Comparison of ENCODE assay signal across 29 cellular contexts in the genomic region with DNA sequence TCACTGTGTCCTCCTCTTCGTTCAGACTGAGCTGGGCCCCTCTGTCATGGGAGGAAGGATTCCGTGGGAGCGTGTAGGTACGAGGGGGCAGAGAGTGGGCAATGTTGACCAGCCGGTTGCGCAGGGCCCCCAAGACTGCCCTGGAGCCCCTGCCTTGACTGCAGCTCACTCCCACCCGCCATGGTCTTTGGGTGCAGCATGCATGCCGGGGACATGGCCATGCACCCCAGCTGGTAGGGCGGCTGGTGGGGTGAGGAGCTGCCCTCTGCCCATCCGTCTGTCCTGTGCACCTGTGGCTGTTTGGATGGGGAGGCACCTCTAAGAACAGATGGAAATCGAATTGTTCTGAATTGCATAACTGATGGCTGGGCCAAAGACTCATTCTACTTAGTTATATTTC. TPM values are rescaled to one million over a fixed set of nuclear protein-coding genes. Genes with fewer than 3 reads are reported as not detected.
"Had no signal": no experiment of that assay in that cellular context is flagged by ENCODE, and none has a peak within 500 bp of the region (broad histone marks: within the 10 kb centered on the region; RNA-seq: fewer than 3 reads in every experiment).

No MANE protein-coding gene starts in this region.

- H3K4me1 ChIP-seq: neural progenitor cell, parathyroid adenoma, psoas muscle, right lobe of liver, sigmoid colon, stomach, thyroid gland, transverse colon, upper lobe of right lung, uterus had no signal

- DNase-seq: naive thymus-derived CD4-positive, alpha-beta T cell; natural killer cell; nucleus accumbens; ovary; posterior cingulate gyrus; psoas muscle; right cardiac atrium; right lobe of liver; sigmoid colon; small intestine; stimulated activated CD4-positive, alpha-beta T cell treated with anti-CD3 and anti-CD28 coated beads, Interleukin-15, amount 100 ng/mL, for 24 hours; stimulated activated CD4-positive, alpha-beta T cell treated with anti-CD3 and anti-CD28 coated beads, Interleukin-2, amount 100 ng/mL, for 24 hours; stimulated activated CD4-positive, alpha-beta T cell treated with anti-CD3 and anti-CD28 coated beads, Interleukin-2, amount 100 ng/mL, for 48 hours; stimulated activated CD4-positive, alpha-beta T cell treated with anti-CD3 and anti-CD28 coated beads, Interleukin-4, amount 100 ng/mL, for 24 hours; stimulated activated naive B cell treated with anti-CD40 and anti-IgM and Interleukin-4, amounts not matched to agents 10 μg/mL and 1 μg/mL and 100 μg/mL, for 72 hours; stimulated activated naive CD4-positive, alpha-beta T cell treated with Interleukin-2 at 50 U/mL for 16 hours; stomach; thyroid gland; transverse colon; upper lobe of right lung; uterus had no signal

- H3K79me2 ChIP-seq: parathyroid adenoma had no signal

- H3K27ac ChIP-seq: neural progenitor cell, neutrophil, ovary, parathyroid adenoma, psoas muscle, right lobe of liver, sigmoid colon, stomach, thoracic aorta, thyroid gland, transverse colon, upper lobe of right lung, uterus had no signal

- H3K9me3 ChIP-seq: neutrophil, ovary, right lobe of liver, thyroid gland, uterus had no signal

- ATAC-seq: naive thymus-derived CD4-positive, alpha-beta T cell; natural killer cell; psoas muscle; right cardiac atrium; right lobe of liver; stimulated activated effector memory CD8-positive, alpha-beta T cell treated with anti-CD3 and anti-CD28 coated beads, Interleukin-12 subunit alpha, Interleukin-12 subunit beta, amount 100 ng/mL, for 72 hours; stimulated activated naive B cell treated with anti-CD40 and anti-IgM and Interleukin-4, amounts not matched to agents 10 μg/mL and 1 μg/mL and 100 μg/mL, for 72 hours; upper lobe of right lung had no signal

- H3K9ac ChIP-seq: neural progenitor cell, parathyroid adenoma had no signal

- H3K27ac Mint-ChIP-seq: naive thymus-derived CD4-positive, alpha-beta T cell; natural killer cell; nephron; neural progenitor cell; progenitor cell of endocrine pancreas; stimulated activated effector memory CD8-positive, alpha-beta T cell treated with anti-CD3 and anti-CD28 coated beads, Interleukin-12 subunit alpha, Interleukin-12 subunit beta, amount 100 ng/mL, for 72 hours; stimulated activated naive B cell treated with anti-CD40 and anti-IgM and Interleukin-4, amounts not matched to agents 10 μg/mL and 1 μg/mL and 100 μg/mL, for 72 hours; type B pancreatic cell had no signal

- H3K4me3 ChIP-seq: neural progenitor cell, ovary, psoas muscle, right lobe of liver, sigmoid colon, stomach, thoracic aorta, thyroid gland, transverse colon, upper lobe of right lung, uterus had no signal

- H3K36me3 ChIP-seq: neural progenitor cell, neutrophil, ovary, right lobe of liver, sigmoid colon, stomach, thoracic aorta, thyroid gland, transverse colon, upper lobe of right lung, uterus had no signal

- H3K4me1 Mint-ChIP-seq: naive thymus-derived CD4-positive, alpha-beta T cell; natural killer cell; nephron; neural progenitor cell; stimulated activated effector memory CD8-positive, alpha-beta T cell treated with anti-CD3 and anti-CD28 coated beads, Interleukin-12 subunit alpha, Interleukin-12 subunit beta, amount 100 ng/mL, for 72 hours; stimulated activated naive B cell treated with anti-CD40 and anti-IgM and Interleukin-4, amounts not matched to agents 10 μg/mL and 1 μg/mL and 100 μg/mL, for 72 hours had no signal

- H3K4me3 Mint-ChIP-seq: naive thymus-derived CD4-positive, alpha-beta T cell; natural killer cell; nephron; neural progenitor cell; stimulated activated effector memory CD8-positive, alpha-beta T cell treated with anti-CD3 and anti-CD28 coated beads, Interleukin-12 subunit alpha, Interleukin-12 subunit beta, amount 100 ng/mL, for 72 hours; stimulated activated naive B cell treated with anti-CD40 and anti-IgM and Interleukin-4, amounts not matched to agents 10 μg/mL and 1 μg/mL and 100 μg/mL, for 72 hours; type B pancreatic cell had no signal

- H3K36me3 Mint-ChIP-seq: neural progenitor cell; stimulated activated effector memory CD8-positive, alpha-beta T cell treated with anti-CD3 and anti-CD28 coated beads, Interleukin-12 subunit alpha, Interleukin-12 subunit beta, amount 100 ng/mL, for 72 hours had no signal

- H2AFZ ChIP-seq: neural progenitor cell, parathyroid adenoma had no signal

- H3K27me3 ChIP-seq: neural progenitor cell, neutrophil, ovary, right lobe of liver, sigmoid colon, stomach, thyroid gland, transverse colon, upper lobe of right lung, uterus had no signal

- H3K27me3 Mint-ChIP-seq: progenitor cell of endocrine pancreas had no signal

- H3K4me2 ChIP-seq: neural progenitor cell had no signal

RNA-seq across cellular contexts. Expression of gene NPR3, which starts 42.6 kb away (rescaled TPM):
- polyA plus RNA-seq: naive thymus-derived CD4-positive, alpha-beta T cell had no signal
